In genomic region chr10:91432175-91432574, GRCh38 we compare ENCODE assay signal across 15 cellular contexts. TPM values are rescaled to one million over a fixed set of nuclear protein-coding genes. Genes with fewer than 3 reads are reported as not detected.
DNase-seq lines count a peak whose midpoint lies in the region; ATAC-seq and TF ChIP-seq lines count a peak whose summit lies in the region.
"Had no signal": no experiment of that assay in that cellular context is flagged by ENCODE, and none has a peak within 500 bp of the region (broad histone marks: within the 10 kb centered on the region; RNA-seq: fewer than 3 reads in every experiment).

No MANE protein-coding gene starts in this region.

- H3K27me3 ChIP-seq in heart right ventricle = no peaks in the 10 kb centered on the region
- H3K27me3 ChIP-seq: BLaER1 treated with 17β-estradiol and CSF1 and Interleukin-3, amounts not matched to agents 10 nM and 100 nM had no signal

- H3K27me3 Mint-ChIP-seq in nephron progenitor cell (ENCODE audit: low read depth, poor library complexity) = no peaks in the 10 kb centered on the region
- H3K27me3 Mint-ChIP-seq: B cell had no signal

- 75 to 76% methylated on average over 2 of the region's 2 CpGs for WGBS in heart right ventricle, 2 donors

- intact Hi-C loops in heart right ventricle (cut with DNase I) = no loop called here

- H3K4me1 Mint-ChIP-seq in nephron progenitor cell = peaks cover 6% of the 10 kb centered on the region

- H3K9me3 ChIP-seq in heart right ventricle = peaks cover 0 to 8% (median 0%) of the 10 kb centered on the region in 11 donors
- H3K9me3 ChIP-seq: BLaER1 treated with 17β-estradiol and CSF1 and Interleukin-3, amounts not matched to agents 10 nM and 100 nM; HAP-1 had no signal

- ATAC-seq in heart right ventricle = no peak
- no peak for ATAC-seq in GM18870 (IDR thresholded peaks at IDR 0.05; ENCODE audit: unreplicated experiment)
- ATAC-seq in GM18505 (IDR thresholded peaks at IDR 0.05; ENCODE audit: unreplicated experiment) = no peak
- ATAC-seq: CD8-positive, alpha-beta T cell; HepG2 had no signal

- H3K36me3 ChIP-seq in heart right ventricle = peaks cover 0 to 19% (median 9%) of the 10 kb centered on the region in 9 donors
- H3K36me3 ChIP-seq: HAP-1 had no signal

- peaks cover 18% of the 10 kb centered on the region for H3K9me3 Mint-ChIP-seq in nephron progenitor cell
- H3K9me3 Mint-ChIP-seq: CD8-positive, alpha-beta T cell had no signal

- TF ChIP-seq POLR2A in GM18505 (IDR thresholded peaks at IDR 0.05; ENCODE audit: borderline replicate concordance, extremely low read depth, insufficient read depth, insufficient read length) = no peak

- no peak overlapping the region for H3K4me3 ChIP-seq in heart right ventricle
- H3K4me3 ChIP-seq: BLaER1 treated with 17β-estradiol and CSF1 and Interleukin-3, amounts not matched to agents 10 nM and 100 nM; HAP-1 had no signal

- H3K27ac Mint-ChIP-seq in nephron progenitor cell = peak overlapping the region; percentile 20
- H3K27ac Mint-ChIP-seq: B cell; CD8-positive, alpha-beta T cell had no signal

- H3K4me3 Mint-ChIP-seq in nephron progenitor cell = no peak overlapping the region
- H3K4me3 Mint-ChIP-seq: B cell; CD8-positive, alpha-beta T cell had no signal

- H3K4me1 ChIP-seq in heart right ventricle = no peaks in the 10 kb centered on the region
- H3K4me1 ChIP-seq: HAP-1 had no signal

- TF ChIP-seq CTCF in VCaP (conservative IDR thresholded peaks at IDR 0.05) (no peak), nephron progenitor cell (IDR thresholded peaks at IDR 0.05) (no peak), heart right ventricle (IDR thresholded peaks at IDR 0.05) (no peak)

- H3K27ac ChIP-seq in VCaP = peak overlapping the region; percentile 66
- H3K27ac ChIP-seq in heart right ventricle = no peak overlapping the region
- H3K27ac ChIP-seq: BLaER1 treated with 17β-estradiol and CSF1 and Interleukin-3, amounts not matched to agents 10 nM and 100 nM had no signal

- H3K36me3 Mint-ChIP-seq in nephron progenitor cell (ENCODE audit: low read depth) = peaks cover 76% of the 10 kb centered on the region

- DNase-seq in left kidney (ENCODE audit: low read depth, low spot score) (peak; percentile 27), nephron progenitor cell (no peak), superior temporal gyrus (ENCODE audit: extremely low spot score) (peak; percentile 6), heart right ventricle (no peak)
- DNase-seq: Calu3; CD8-positive, alpha-beta T cell; DMS79 treated with DMSO at 0.1 percent for 48 hours; GF-D8 had no signal

RNA-seq across cellular contexts. Expression of gene HECTD2, which starts 22.0 kb away (rescaled TPM):
- 1 to 10 TPM; 3.1 to 6.9 (median 5.4) TPM for total RNA-seq in heart right ventricle
- polyA plus RNA-seq in heart right ventricle = 1 to 10 TPM; 2.2 to 5.2 TPM

Comparison
In these comparisons a context has a peak if more than half of its experiments do, and no peak if none do; other contexts are left out.
1. DNase-seq: peak in left kidney (single experiment) and superior temporal gyrus (single experiment); none in nephron progenitor cell (single experiment) and heart right ventricle (0 of 2).